In the genomic region with DNA sequence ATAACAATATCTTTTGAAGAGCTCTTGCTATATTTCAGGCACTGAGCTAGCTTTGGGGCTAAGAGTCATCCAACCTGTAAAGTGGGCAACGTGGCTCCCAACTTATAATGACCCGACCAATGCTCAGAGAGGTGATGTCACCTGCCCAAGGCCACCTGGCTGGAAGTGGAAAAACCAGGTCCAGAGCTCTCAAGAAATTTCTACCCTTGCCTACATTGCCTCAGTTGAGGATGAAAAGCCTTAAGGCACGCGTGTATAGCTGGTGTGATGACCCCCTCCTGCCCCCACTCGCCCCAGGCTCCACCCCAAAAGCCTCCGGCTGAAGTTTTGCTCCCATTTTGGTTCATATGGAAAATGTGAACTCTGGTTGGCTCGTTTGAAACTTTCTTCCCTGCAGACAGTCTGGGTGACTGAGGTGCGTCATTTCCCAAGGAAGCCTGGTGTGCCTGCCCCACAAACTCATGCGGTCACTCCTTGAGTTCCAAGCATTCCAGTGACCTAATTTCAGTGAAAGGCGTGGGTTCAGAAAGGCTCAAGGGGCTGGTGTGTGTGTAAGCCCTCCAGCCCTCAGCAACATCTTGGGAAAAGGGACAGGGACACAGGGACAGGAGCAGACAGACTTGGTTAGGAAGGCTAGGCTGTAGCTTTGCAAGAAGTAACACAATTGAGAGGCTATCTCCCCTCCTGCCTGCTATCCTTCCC, we compare ENCODE assay signal across 13 cellular contexts. TPM values are rescaled to one million over a fixed set of nuclear protein-coding genes. Genes with fewer than 3 reads are reported as not detected.
A peak's percentile ranks its signal among the peaks of the same experiment; 100 is the strongest.
DNase-seq lines count a peak whose midpoint lies in the region; ATAC-seq and TF ChIP-seq lines count a peak whose summit lies in the region.
"Had no signal": no experiment of that assay in that cellular context is flagged by ENCODE, and none has a peak within 500 bp of the region (broad histone marks: within the 10 kb centered on the region; RNA-seq: fewer than 3 reads in every experiment).

No MANE protein-coding gene starts in this region.

- ATAC-seq in activated T-cell treated with anti-CD3 and anti-CD28 coated beads, Interleukin-2, amount 50 U/mL, for 4 hours, result no peak

- peaks cover 60% of the 10 kb centered on the region for H3K4me1 ChIP-seq in SJSA1 (replicated peaks)
- peaks cover 15% of the 10 kb centered on the region for H3K4me1 ChIP-seq in fibroblast of lung (ENCODE audit: control insufficient read depth, extremely low read depth, insufficient read depth, low read length)
- H3K4me1 ChIP-seq in vagina, result no peaks in the 10 kb centered on the region
- H3K4me1 ChIP-seq: breast epithelium, heart right ventricle had no signal

- peak; percentile 95 for DNase-seq in GM04503 (ENCODE audit: low read depth)
- DNase-seq in SJSA1 (ENCODE audit: low read depth in 1 of 2, low spot score in 2 of 2), result peak; percentile 96 to 97
- DNase-seq in fibroblast of lung (ENCODE audit: low read depth in 2 of 2), result peak; percentile 76 to 100
- DNase-seq in progenitor cell of endocrine pancreas (ENCODE audit: low spot score, unreplicated experiment), result no peak
- no peak for DNase-seq in HuH-7.5 (ENCODE audit: low spot score)
- no peak for DNase-seq in inferior parietal cortex (ENCODE audit: extremely low spot score)
- DNase-seq in vagina (ENCODE audit: extremely low spot score in 2 of 2), result no peak
- no peak for DNase-seq in activated T-cell treated with anti-CD3 and anti-CD28 coated beads, Interleukin-2, amount 50 U/mL, for 4 hours
- DNase-seq: heart right ventricle, NCI-H1930 had no signal

- H3K27ac ChIP-seq in SJSA1, result peak overlapping the region; percentile 99
- peak overlapping the region; percentile 85 for H3K27ac ChIP-seq in fibroblast of lung (ENCODE audit: insufficient read depth, low read length)
- H3K27ac ChIP-seq in vagina, result no peak overlapping the region
- H3K27ac ChIP-seq: breast epithelium, heart right ventricle, SK-N-MC had no signal

- H3K9me3 Mint-ChIP-seq in progenitor cell of endocrine pancreas (ENCODE audit: low read depth), result no peaks in the 10 kb centered on the region
- H3K9me3 Mint-ChIP-seq in activated T-cell treated with anti-CD3 and anti-CD28 coated beads, Interleukin-2, amount 50 U/mL, for 4 hours, result no peaks in the 10 kb centered on the region
- H3K9me3 Mint-ChIP-seq: nephron had no signal

- H3K27me3 ChIP-seq in SJSA1 (replicated peaks) (no peaks in the 10 kb centered on the region), fibroblast of lung (ENCODE audit: control insufficient read depth, insufficient read depth, low read length) (no peaks in the 10 kb centered on the region), vagina (no peaks in the 10 kb centered on the region)
- H3K27me3 ChIP-seq: breast epithelium had no signal

- no peak for TF ChIP-seq POLR2A in vagina (IDR thresholded peaks at IDR 0.05)

- H3K27ac Mint-ChIP-seq in progenitor cell of endocrine pancreas, result peak overlapping the region; percentile 56

- no peak overlapping the region for H3K4me3 Mint-ChIP-seq in progenitor cell of endocrine pancreas (ENCODE audit: low read depth)
- H3K4me3 Mint-ChIP-seq in activated T-cell treated with anti-CD3 and anti-CD28 coated beads, Interleukin-2, amount 50 U/mL, for 4 hours, result no peak overlapping the region
- H3K4me3 Mint-ChIP-seq: nephron had no signal

- peak overlapping the region; percentile 70 for H3K4me2 ChIP-seq in fibroblast of lung (ENCODE audit: extremely low read depth, insufficient read depth, low read length)

- no peaks in the 10 kb centered on the region for H4K20me1 ChIP-seq in fibroblast of lung (ENCODE audit: control insufficient read depth, extremely low read depth, insufficient read depth, low read length)

- no peak overlapping the region for H3K9ac ChIP-seq in fibroblast of lung (ENCODE audit: insufficient read depth, low read length)

- no peaks in the 10 kb centered on the region for H3K36me3 ChIP-seq in SJSA1
- no peaks in the 10 kb centered on the region for H3K36me3 ChIP-seq in fibroblast of lung (ENCODE audit: control insufficient read depth, insufficient read depth, low read length)
- no peaks in the 10 kb centered on the region for H3K36me3 ChIP-seq in vagina
- H3K36me3 ChIP-seq: breast epithelium, heart right ventricle had no signal

- H3K4me3 ChIP-seq in SJSA1 (no peak overlapping the region), fibroblast of lung (replicated peaks in 1 of 4; ENCODE audit: control extremely low read depth in 1 of 4, insufficient read depth in 1 of 4, low read depth in 3 of 4, low read length in 4 of 4) (no peak overlapping the region), vagina (no peak overlapping the region)
- H3K4me3 ChIP-seq: breast epithelium, heart right ventricle, SK-N-MC had no signal

- intact Hi-C loops in vagina (cut with DNase I), result no loop called here

- H3K9me3 ChIP-seq in SJSA1 (replicated peaks), result no peaks in the 10 kb centered on the region
- no peaks in the 10 kb centered on the region for H3K9me3 ChIP-seq in fibroblast of lung (ENCODE audit: control insufficient read depth, insufficient read depth, low read depth, low read length)
- H3K9me3 ChIP-seq in vagina, result no peaks in the 10 kb centered on the region
- H3K9me3 ChIP-seq: breast epithelium, heart right ventricle had no signal

- TF ChIP-seq CTCF in fibroblast of lung (conservative IDR thresholded peaks at IDR 0.05 in 1 of 2, IDR thresholded peaks at IDR 0.05 in 1 of 2; ENCODE audit: low read depth in 1 of 2, low read length in 2 of 2) (no peak), progenitor cell of endocrine pancreas (IDR thresholded peaks at IDR 0.05; ENCODE audit: unreplicated experiment) (no peak), vagina (IDR thresholded peaks at IDR 0.05) (no peak)

- H3K27me3 Mint-ChIP-seq in progenitor cell of endocrine pancreas, result no peaks in the 10 kb centered on the region
- peaks cover 8% of the 10 kb centered on the region for H3K27me3 Mint-ChIP-seq in activated T-cell treated with anti-CD3 and anti-CD28 coated beads, Interleukin-2, amount 50 U/mL, for 4 hours (ENCODE audit: low read depth)

- no peaks in the 10 kb centered on the region for H3K4me1 Mint-ChIP-seq in progenitor cell of endocrine pancreas (ENCODE audit: low read depth)
- no peaks in the 10 kb centered on the region for H3K4me1 Mint-ChIP-seq in activated T-cell treated with anti-CD3 and anti-CD28 coated beads, Interleukin-2, amount 50 U/mL, for 4 hours (ENCODE audit: low read depth)
- H3K4me1 Mint-ChIP-seq: nephron had no signal

- no peaks in the 10 kb centered on the region for H3K79me2 ChIP-seq in fibroblast of lung (ENCODE audit: control insufficient read depth, insufficient read depth, low read length)

- no peak overlapping the region for H2AFZ ChIP-seq in fibroblast of lung (ENCODE audit: low read length)

- H3K36me3 Mint-ChIP-seq in progenitor cell of endocrine pancreas (ENCODE audit: insufficient read depth), result no peaks in the 10 kb centered on the region
- no peaks in the 10 kb centered on the region for H3K36me3 Mint-ChIP-seq in activated T-cell treated with anti-CD3 and anti-CD28 coated beads, Interleukin-2, amount 50 U/mL, for 4 hours (ENCODE audit: insufficient read depth)

RNA-seq across cellular contexts. Expression of a gene that starts 20.5 kb away (rescaled TPM):
- 0.24 TPM in 1 of 2 replicates, not detected in the other for total RNA-seq in SJSA1 (2014; rRNA removed; shearing (Covaris generic))
- not detected in 2 replicates for total RNA-seq in fibroblast of lung
- polyA plus RNA-seq in fibroblast of lung, result not detected in 2 replicates
- polyA plus RNA-seq in fibroblast of lung (2012), result not detected in 2 replicates
- polyA minus RNA-seq in fibroblast of lung (ENCODE audit: low replicate concordance), result not detected in 2 replicates
- total RNA-seq in progenitor cell of endocrine pancreas, result 0.20 and 0.31 TPM in 2 replicates
- not detected for total RNA-seq in vagina
- total RNA-seq in activated T-cell treated with anti-CD3 and anti-CD28 coated beads, Interleukin-2, amount 50 U/mL, for 4 hours, result not detected
- total RNA-seq: breast epithelium, heart right ventricle had no signal

RNA-seq across cellular contexts. Expression of a gene that starts 28.1 kb away (rescaled TPM):
- 30.0 and 47.4 TPM in 2 replicates for total RNA-seq in SJSA1 (2014; rRNA removed; shearing (Covaris generic))
- 15.7 and 18.8 TPM in 2 replicates for total RNA-seq in fibroblast of lung
- 23.7 and 27.2 TPM in 2 replicates for polyA plus RNA-seq in fibroblast of lung
- 17.7 and 23.6 TPM in 2 replicates for polyA plus RNA-seq in fibroblast of lung (2012)
- polyA minus RNA-seq in fibroblast of lung (ENCODE audit: low replicate concordance), result 34.6 and 36.6 TPM in 2 replicates
- 45.3 and 47.5 TPM in 2 replicates for total RNA-seq in progenitor cell of endocrine pancreas
- total RNA-seq in vagina, result 23.8 TPM
- 10 to 100 TPM; 19.7 to 20.7 (median 20.1) TPM for total RNA-seq in activated T-cell treated with anti-CD3 and anti-CD28 coated beads, Interleukin-2, amount 50 U/mL, for 4 hours

Comparison
In these comparisons a context has a peak if more than half of its experiments do, and no peak if none do; other contexts are left out.
1. DNase-seq: peak in GM04503 (single experiment), SJSA1 (2 of 2) and fibroblast of lung (2 of 2); none in progenitor cell of endocrine pancreas (single experiment), HuH-7.5 (single experiment), inferior parietal cortex (single experiment), vagina (0 of 2) and activated T-cell treated with anti-CD3 and anti-CD28 coated beads, Interleukin-2, amount 50 U/mL, for 4 hours (single experiment).